ENCODE assay signal across 1 cellular context in the genomic region with DNA sequence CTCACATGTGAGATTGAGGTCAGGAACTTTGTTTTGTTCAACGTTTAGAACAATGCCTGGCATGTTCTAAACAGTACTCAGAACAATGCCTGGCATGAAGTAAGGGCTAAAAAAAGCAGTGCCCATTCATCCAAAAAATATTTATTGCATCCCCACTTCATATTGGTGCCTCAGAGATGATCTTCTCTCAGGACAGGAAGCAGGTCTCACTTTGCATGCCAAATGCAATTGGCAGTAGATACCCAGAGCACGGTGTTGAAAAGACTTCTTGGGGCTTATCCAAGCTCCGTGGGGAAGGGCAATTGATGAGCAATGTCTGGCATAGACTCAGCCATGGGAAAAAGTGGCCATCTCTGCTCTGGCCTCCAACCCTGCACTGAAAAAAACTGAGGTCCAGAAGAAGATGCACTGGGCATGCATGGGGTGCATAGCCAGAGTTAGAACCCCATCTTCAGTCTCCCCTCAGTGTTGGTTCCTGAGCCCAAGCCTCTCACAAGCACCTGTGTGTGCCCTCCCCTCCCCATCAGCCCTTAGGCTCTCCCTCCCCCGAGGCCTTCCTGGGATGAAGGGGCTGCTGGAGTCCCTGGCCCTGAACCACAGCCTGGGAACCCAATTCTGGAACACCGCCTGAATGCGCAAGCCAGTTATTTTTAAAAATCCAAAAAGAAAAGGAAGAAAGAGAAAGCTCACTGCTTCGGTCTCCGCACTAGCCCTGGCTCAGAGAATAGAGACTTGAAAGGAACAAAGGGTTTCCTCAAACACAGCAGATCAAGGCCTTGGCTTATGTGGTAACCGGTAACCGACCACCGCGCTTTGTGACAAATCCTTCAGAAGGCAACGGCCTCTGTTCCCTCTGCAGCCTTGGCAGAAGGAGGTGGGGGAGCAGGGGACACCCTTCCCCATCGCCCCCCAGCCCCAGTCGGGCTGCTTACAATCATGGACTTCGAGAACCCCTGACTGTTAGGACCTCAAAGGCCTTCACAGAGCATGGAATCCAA.
TF ChIP-seq lines count a peak whose summit lies in the region.

No MANE protein-coding gene starts in this region.

TF ChIP-seq in GM23338, 12 proteins besides CTCF, POLR2A, EP300 and RAD21 (continued from another document):
- TF ChIP-seq, protein P1, sequence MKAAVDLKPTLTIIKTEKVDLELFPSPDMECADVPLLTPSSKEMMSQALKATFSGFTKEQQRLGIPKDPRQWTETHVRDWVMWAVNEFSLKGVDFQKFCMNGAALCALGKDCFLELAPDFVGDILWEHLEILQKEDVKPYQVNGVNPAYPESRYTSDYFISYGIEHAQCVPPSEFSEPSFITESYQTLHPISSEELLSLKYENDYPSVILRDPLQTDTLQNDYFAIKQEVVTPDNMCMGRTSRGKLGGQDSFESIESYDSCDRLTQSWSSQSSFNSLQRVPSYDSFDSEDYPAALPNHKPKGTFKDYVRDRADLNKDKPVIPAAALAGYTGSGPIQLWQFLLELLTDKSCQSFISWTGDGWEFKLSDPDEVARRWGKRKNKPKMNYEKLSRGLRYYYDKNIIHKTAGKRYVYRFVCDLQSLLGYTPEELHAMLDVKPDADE (IDR thresholded peaks at IDR 0.05), result no peak
- no peak for TF ChIP-seq EZH2 (IDR thresholded peaks at IDR 0.05; ENCODE audit: low read depth, unreplicated experiment)
- TF ChIP-seq ZNF331 (CRISPR knock-in tag; IDR thresholded peaks at IDR 0.05; ENCODE audit: low read depth), result no peak
- TF ChIP-seq POLR2AphosphoS5 (IDR thresholded peaks at IDR 0.05; ENCODE audit: low read depth), result no peak
- TF ChIP-seq NANOG (IDR thresholded peaks at IDR 0.05; ENCODE audit: borderline replicate concordance), result no peak
